In genomic region chr14:36450550-36450949, GRCh38 we compare ENCODE assay signal across 2 cellular contexts.
TF ChIP-seq lines count a peak whose summit lies in the region.

No MANE protein-coding gene starts in this region.

TF ChIP-seq in GM23338, 12 proteins besides CTCF, POLR2A, EP300 and RAD21 (continued from another document):
- TF ChIP-seq, protein P1, sequence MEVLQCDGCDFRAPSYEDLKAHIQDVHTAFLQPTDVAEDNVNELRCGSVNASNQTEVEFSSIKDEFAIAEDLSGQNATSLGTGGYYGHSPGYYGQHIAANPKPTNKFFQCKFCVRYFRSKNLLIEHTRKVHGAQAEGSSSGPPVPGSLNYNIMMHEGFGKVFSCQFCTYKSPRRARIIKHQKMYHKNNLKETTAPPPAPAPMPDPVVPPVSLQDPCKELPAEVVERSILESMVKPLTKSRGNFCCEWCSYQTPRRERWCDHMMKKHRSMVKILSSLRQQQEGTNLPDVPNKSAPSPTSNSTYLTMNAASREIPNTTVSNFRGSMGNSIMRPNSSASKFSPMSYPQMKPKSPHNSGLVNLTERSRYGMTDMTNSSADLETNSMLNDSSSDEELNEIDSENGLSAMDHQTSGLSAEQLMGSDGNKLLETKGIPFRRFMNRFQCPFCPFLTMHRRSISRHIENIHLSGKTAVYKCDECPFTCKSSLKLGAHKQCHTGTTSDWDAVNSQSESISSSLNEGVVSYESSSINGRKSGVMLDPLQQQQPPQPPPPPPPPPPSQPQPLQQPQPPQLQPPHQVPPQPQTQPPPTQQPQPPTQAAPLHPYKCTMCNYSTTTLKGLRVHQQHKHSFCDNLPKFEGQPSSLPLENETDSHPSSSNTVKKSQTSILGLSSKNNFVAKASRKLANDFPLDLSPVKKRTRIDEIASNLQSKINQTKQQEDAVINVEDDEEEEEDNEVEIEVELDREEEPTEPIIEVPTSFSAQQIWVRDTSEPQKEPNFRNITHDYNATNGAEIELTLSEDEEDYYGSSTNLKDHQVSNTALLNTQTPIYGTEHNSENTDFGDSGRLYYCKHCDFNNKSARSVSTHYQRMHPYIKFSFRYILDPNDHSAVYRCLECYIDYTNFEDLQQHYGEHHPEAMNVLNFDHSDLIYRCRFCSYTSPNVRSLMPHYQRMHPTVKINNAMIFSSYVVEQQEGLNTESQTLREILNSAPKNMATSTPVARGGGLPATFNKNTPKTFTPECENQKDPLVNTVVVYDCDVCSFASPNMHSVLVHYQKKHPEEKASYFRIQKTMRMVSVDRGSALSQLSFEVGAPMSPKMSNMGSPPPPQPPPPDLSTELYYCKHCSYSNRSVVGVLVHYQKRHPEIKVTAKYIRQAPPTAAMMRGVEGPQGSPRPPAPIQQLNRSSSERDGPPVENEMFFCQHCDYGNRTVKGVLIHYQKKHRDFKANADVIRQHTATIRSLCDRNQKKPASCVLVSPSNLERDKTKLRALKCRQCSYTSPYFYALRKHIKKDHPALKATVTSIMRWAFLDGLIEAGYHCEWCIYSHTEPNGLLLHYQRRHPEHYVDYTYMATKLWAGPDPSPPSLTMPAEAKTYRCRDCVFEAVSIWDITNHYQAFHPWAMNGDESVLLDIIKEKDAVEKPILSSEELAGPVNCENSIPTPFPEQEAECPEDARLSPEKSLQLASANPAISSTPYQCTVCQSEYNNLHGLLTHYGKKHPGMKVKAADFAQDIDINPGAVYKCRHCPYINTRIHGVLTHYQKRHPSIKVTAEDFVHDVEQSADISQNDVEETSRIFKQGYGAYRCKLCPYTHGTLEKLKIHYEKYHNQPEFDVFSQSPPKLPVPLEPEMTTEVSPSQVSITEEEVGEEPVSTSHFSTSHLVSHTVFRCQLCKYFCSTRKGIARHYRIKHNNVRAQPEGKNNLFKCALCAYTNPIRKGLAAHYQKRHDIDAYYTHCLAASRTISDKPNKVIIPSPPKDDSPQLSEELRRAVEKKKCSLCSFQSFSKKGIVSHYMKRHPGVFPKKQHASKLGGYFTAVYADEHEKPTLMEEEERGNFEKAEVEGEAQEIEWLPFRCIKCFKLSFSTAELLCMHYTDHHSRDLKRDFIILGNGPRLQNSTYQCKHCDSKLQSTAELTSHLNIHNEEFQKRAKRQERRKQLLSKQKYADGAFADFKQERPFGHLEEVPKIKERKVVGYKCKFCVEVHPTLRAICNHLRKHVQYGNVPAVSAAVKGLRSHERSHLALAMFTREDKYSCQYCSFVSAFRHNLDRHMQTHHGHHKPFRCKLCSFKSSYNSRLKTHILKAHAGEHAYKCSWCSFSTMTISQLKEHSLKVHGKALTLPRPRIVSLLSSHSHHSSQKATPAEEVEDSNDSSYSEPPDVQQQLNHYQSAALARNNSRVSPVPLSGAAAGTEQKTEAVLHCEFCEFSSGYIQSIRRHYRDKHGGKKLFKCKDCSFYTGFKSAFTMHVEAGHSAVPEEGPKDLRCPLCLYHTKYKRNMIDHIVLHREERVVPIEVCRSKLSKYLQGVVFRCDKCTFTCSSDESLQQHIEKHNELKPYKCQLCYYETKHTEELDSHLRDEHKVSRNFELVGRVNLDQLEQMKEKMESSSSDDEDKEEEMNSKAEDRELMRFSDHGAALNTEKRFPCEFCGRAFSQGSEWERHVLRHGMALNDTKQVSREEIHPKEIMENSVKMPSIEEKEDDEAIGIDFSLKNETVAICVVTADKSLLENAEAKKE (CRISPR knock-in tag; IDR thresholded peaks at IDR 0.05), result no peak
- TF ChIP-seq EZH2 (IDR thresholded peaks at IDR 0.05; ENCODE audit: low read depth, unreplicated experiment) (no peak), ZNF114 (CRISPR knock-in tag; IDR thresholded peaks at IDR 0.05) (no peak), CREB1 (CRISPR knock-in tag; IDR thresholded peaks at IDR 0.05; ENCODE audit: low read depth) (no peak), POLR2AphosphoS5 (IDR thresholded peaks at IDR 0.05; ENCODE audit: low read depth) (no peak), ZNF331 (CRISPR knock-in tag; IDR thresholded peaks at IDR 0.05; ENCODE audit: low read depth) (no peak), STAT1 (IDR thresholded peaks at IDR 0.05; ENCODE audit: unreplicated experiment) (no peak), NANOG (IDR thresholded peaks at IDR 0.05; ENCODE audit: borderline replicate concordance) (no peak), JUNB (IDR thresholded peaks at IDR 0.05; ENCODE audit: unreplicated experiment) (no peak), REST (IDR thresholded peaks at IDR 0.05; ENCODE audit: unreplicated experiment) (no peak), EZH2phosphoT487 (IDR thresholded peaks at IDR 0.05; ENCODE audit: unreplicated experiment) (no peak)

TF ChIP-seq in Ishikawa, 13 proteins besides CTCF, POLR2A, EP300 and RAD21 (continued from another document):
- no peak for TF ChIP-seq REST (IDR thresholded peaks at IDR 0.05; ENCODE audit: low read depth)
- TF ChIP-seq ZBTB7A (IDR thresholded peaks at IDR 0.05; ENCODE audit: low read depth), result no peak
- no peak for TF ChIP-seq CEBPB (IDR thresholded peaks at IDR 0.05)
- TF ChIP-seq NFIC (IDR thresholded peaks at IDR 0.05), result no peak
- no peak for TF ChIP-seq EGR1 (IDR thresholded peaks at IDR 0.05)
- no peak for TF ChIP-seq CREB1 (IDR thresholded peaks at IDR 0.05; ENCODE audit: low read depth)
- TF ChIP-seq FOXM1 (IDR thresholded peaks at IDR 0.05; ENCODE audit: borderline replicate concordance, low read depth), result no peak
- TF ChIP-seq, protein P2, sequence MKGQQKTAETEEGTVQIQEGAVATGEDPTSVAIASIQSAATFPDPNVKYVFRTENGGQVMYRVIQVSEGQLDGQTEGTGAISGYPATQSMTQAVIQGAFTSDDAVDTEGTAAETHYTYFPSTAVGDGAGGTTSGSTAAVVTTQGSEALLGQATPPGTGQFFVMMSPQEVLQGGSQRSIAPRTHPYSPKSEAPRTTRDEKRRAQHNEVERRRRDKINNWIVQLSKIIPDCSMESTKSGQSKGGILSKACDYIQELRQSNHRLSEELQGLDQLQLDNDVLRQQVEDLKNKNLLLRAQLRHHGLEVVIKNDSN (IDR thresholded peaks at IDR 0.05), result no peak
- TF ChIP-seq TEAD4 (IDR thresholded peaks at IDR 0.05), result no peak
- no peak for TF ChIP-seq TCF12 (IDR thresholded peaks at IDR 0.05; ENCODE audit: low read depth)
- no peak for TF ChIP-seq MAX (IDR thresholded peaks at IDR 0.05)
